Comparison of ENCODE assay signal across 11 cellular contexts in the genomic region with DNA sequence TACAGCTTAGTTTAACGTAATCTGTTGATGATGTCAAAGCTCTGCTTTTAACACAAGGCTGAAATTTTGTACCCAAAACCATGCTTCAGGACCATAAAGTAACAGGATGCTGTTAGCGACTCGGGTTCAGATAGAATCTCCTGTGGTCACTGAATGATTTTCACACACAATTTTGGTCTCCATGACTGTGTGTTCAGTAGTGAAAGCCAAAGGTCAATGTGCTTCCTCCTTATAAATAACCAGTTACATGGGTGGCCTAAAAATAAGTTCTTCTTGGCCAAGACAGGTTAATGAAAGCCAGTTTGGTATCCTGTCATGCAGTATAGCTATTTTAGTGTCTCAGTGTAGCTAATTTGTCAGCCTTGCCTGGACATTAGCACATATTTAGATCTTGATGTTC. TPM values are rescaled to one million over a fixed set of nuclear protein-coding genes. Genes with fewer than 3 reads are reported as not detected.
DNase-seq lines count a peak whose midpoint lies in the region; ATAC-seq, FAIRE-seq and TF ChIP-seq lines count a peak whose summit lies in the region.
"Had no signal": no experiment of that assay in that cellular context is flagged by ENCODE, and none has a peak within 500 bp of the region (broad histone marks: within the 10 kb centered on the region; RNA-seq: fewer than 3 reads in every experiment).

No MANE protein-coding gene starts in this region.

- intact Hi-C loops in left ventricle myocardium superior (cut with micrococcal nuclease), result no loop called here
- intact Hi-C loops in pancreas (cut with DNase I), result no loop called here

- no peak overlapping the region for H3K4me3 Mint-ChIP-seq in activated CD4-positive, alpha-beta T cell treated with anti-CD3 and anti-CD28 coated beads, Interleukin-2, amount 10 ng/mL, durations not matched to agents 7 days and 5 days

- H3K27me3 Mint-ChIP-seq in activated CD4-positive, alpha-beta T cell treated with anti-CD3 and anti-CD28 coated beads, Interleukin-2, amount 10 ng/mL, durations not matched to agents 7 days and 5 days, result peaks cover 8% of the 10 kb centered on the region

- H3K9me3 Mint-ChIP-seq in activated CD4-positive, alpha-beta T cell treated with anti-CD3 and anti-CD28 coated beads, Interleukin-2, amount 10 ng/mL, durations not matched to agents 7 days and 5 days, result no peaks in the 10 kb centered on the region
- H3K9me3 Mint-ChIP-seq: activated naive CD4-positive, alpha-beta T cell treated with anti-CD3 and anti-CD28 coated beads, Interleukin-2, amount 50 U/mL, for 72 hours had no signal

- DNase-seq in left ventricle myocardium superior (no peak), pancreas (no peak), NCI-H748 (lab: John Stamatoyannopoulos, UW; ENCODE audit: unreplicated experiment) (no peak), foreskin melanocyte (no peak)
- DNase-seq in activated CD4-positive, alpha-beta T cell treated with anti-CD3 and anti-CD28 coated beads, Interleukin-2, amount 10 ng/mL, durations not matched to agents 7 days and 5 days, result no peak
- DNase-seq: dorsolateral prefrontal cortex, NCI-H748 treated with DMSO at 0.1 percent for 48 hours had no signal

- no peak overlapping the region for H3K4me3 ChIP-seq in pancreas
- H3K4me3 ChIP-seq: dorsolateral prefrontal cortex had no signal

- no peaks in the 10 kb centered on the region for H3K36me3 ChIP-seq in pancreas

- H3K36me3 Mint-ChIP-seq in activated CD4-positive, alpha-beta T cell treated with anti-CD3 and anti-CD28 coated beads, Interleukin-2, amount 10 ng/mL, durations not matched to agents 7 days and 5 days (ENCODE audit: low read depth), result no peaks in the 10 kb centered on the region
- H3K36me3 Mint-ChIP-seq: activated naive CD4-positive, alpha-beta T cell treated with anti-CD3 and anti-CD28 coated beads, Interleukin-2, amount 50 U/mL, for 72 hours had no signal

- ATAC-seq in GM18861 (IDR thresholded peaks at IDR 0.05; ENCODE audit: unreplicated experiment) (peak; percentile 99), GM21423 (IDR thresholded peaks at IDR 0.05; ENCODE audit: unreplicated experiment) (peak; percentile 99), HG03066 (IDR thresholded peaks at IDR 0.05; ENCODE audit: low read depth, unreplicated experiment) (peak; percentile 98), left ventricle myocardium superior (peak; percentile 96), pancreas (no peak)

- POLR2A ChIA-PET in activated CD4-positive, alpha-beta T cell treated with anti-CD3 and anti-CD28 coated beads, Interleukin-2, amount 10 ng/mL, durations not matched to agents 7 days and 5 days (lab: Charles Lee), result no interaction called here

- TF ChIP-seq CTCF in pancreas (IDR thresholded peaks at IDR 0.05), result no peak

- FAIRE-seq in pancreas (lab: Jason Lieb, UNC), result no peak

- no peaks in the 10 kb centered on the region for H3K9me3 ChIP-seq in pancreas

- H3K27ac ChIP-seq in pancreas, result no peak overlapping the region
- H3K27ac ChIP-seq: dorsolateral prefrontal cortex had no signal

- WGBS in pancreas, 2 donors, result 86 to 89% methylated on average over 3 of the region's 3 CpGs

- no peaks in the 10 kb centered on the region for H3K4me1 ChIP-seq in pancreas

- no peaks in the 10 kb centered on the region for H3K27me3 ChIP-seq in pancreas
- H3K27me3 ChIP-seq: dorsolateral prefrontal cortex had no signal

- H3K4me1 Mint-ChIP-seq in activated CD4-positive, alpha-beta T cell treated with anti-CD3 and anti-CD28 coated beads, Interleukin-2, amount 10 ng/mL, durations not matched to agents 7 days and 5 days, result no peaks in the 10 kb centered on the region

- CTCF ChIA-PET in activated CD4-positive, alpha-beta T cell treated with anti-CD3 and anti-CD28 coated beads, Interleukin-2, amount 10 ng/mL, durations not matched to agents 7 days and 5 days (lab: Charles Lee), result no interaction called here

- H3K27ac Mint-ChIP-seq in activated CD4-positive, alpha-beta T cell treated with anti-CD3 and anti-CD28 coated beads, Interleukin-2, amount 10 ng/mL, durations not matched to agents 7 days and 5 days, result no peak overlapping the region
- H3K27ac Mint-ChIP-seq: activated naive CD4-positive, alpha-beta T cell treated with anti-CD3 and anti-CD28 coated beads, Interleukin-2, amount 50 U/mL, for 72 hours had no signal

RNA-seq across cellular contexts. Expression of gene PTP4A1, which starts 19.1 kb away (rescaled TPM):
- total RNA-seq in left ventricle myocardium superior, result 39.1 TPM
- 10 to 100 TPM; 53.6 to 61.7 TPM for total RNA-seq in activated CD4-positive, alpha-beta T cell treated with anti-CD3 and anti-CD28 coated beads, Interleukin-2, amount 10 ng/mL, durations not matched to agents 7 days and 5 days
- 10 to 100 TPM; 24.8 to 77.8 (median 40.7) TPM for total RNA-seq in pancreas
- 10 to 100 TPM in 1 of 2 donors, 1 to 10 TPM in 1; 5.4 to 13.7 TPM for polyA plus RNA-seq in pancreas

Comparison
In these comparisons a context has a peak if more than half of its experiments do, and no peak if none do; other contexts are left out.
1. ATAC-seq: peak in GM18861 (single experiment), GM21423 (single experiment), HG03066 (single experiment) and left ventricle myocardium superior (single experiment); none in pancreas (0 of 4).